10 cellular contexts compared by ENCODE assay signal in the genomic region with DNA sequence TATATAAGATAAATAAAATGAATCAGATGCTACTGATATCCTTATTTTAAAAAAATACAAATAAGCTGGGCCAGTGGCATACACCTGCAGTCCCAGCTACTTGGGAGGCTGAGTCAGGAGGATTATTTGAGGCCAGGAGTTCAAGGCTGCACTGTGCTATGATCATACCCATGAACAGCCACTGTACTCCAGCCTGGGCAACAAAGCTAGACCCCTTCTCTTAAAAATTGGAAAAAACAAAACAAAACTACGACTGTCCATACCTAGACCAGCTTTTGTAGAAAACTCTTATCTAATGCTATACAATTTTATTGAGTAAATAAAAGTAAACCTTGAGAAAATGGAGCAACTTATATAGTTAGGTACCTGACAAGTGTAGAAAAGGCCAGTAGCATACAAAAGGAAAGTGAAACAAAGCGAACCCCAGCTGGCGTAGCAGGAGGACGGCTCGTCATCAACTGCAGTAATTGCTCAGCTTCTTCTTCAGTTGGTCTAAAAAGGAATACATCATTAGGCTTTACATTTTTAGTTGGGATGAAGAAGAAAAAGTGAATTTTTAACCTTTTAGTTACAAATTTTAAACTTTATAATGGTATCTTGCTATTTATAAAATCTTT. TPM values are rescaled to one million over a fixed set of nuclear protein-coding genes. Genes with fewer than 3 reads are reported as not detected.
DNase-seq lines count a peak whose midpoint lies in the region; ATAC-seq and TF ChIP-seq lines count a peak whose summit lies in the region.
"Had no signal": no experiment of that assay in that cellular context is flagged by ENCODE, and none has a peak within 500 bp of the region (broad histone marks: within the 10 kb centered on the region; RNA-seq: fewer than 3 reads in every experiment).

No MANE protein-coding gene starts in this region.

- H3K4me3 Mint-ChIP-seq in chondrocyte (ENCODE audit: unreplicated experiment): no peak overlapping the region

- ATAC-seq in GM21390 (IDR thresholded peaks at IDR 0.05; ENCODE audit: unreplicated experiment) (peak; percentile 65), left lobe of liver (no peak)

- H3K9me3 ChIP-seq in KOPT-K1 (ENCODE audit: insufficient read depth, low read length, poor library complexity, severe bottlenecking): no peaks in the 10 kb centered on the region
- H3K9me3 ChIP-seq in right atrium auricular region: no peaks in the 10 kb centered on the region

- no peaks in the 10 kb centered on the region for H3K27me3 ChIP-seq in right atrium auricular region

- in situ Hi-C loops in GM13976 (cut with MboI; ENCODE audit: low sequenced_read_pairs, unreplicated experiment): no loop called here

- TF ChIP-seq CTCF in GM13976 (IDR thresholded peaks at IDR 0.05; ENCODE audit: borderline replicate concordance, control extremely low read depth, extremely low read depth, insufficient read depth, missing control alignments) (no peak), chondrocyte (IDR thresholded peaks at IDR 0.05) (no peak), right atrium auricular region (IDR thresholded peaks at IDR 0.05) (no peak)

- H3K9me3 Mint-ChIP-seq in chondrocyte (ENCODE audit: low read depth): no peaks in the 10 kb centered on the region

- DNase-seq in GM13976 (ENCODE audit: low spot score): peak; percentile 66
- DNase-seq in hepatic stellate cell (ENCODE audit: low spot score): peak; percentile 24
- DNase-seq in NCI-H1092 (lab: John Stamatoyannopoulos, UW): no peak
- DNase-seq in left lobe of liver (ENCODE audit: low spot score): no peak
- no peak for DNase-seq in chondrocyte (ENCODE audit: low spot score)
- no peak for DNase-seq in right atrium auricular region (ENCODE audit: low spot score)
- DNase-seq: foreskin melanocyte, NCI-H1105 had no signal

- no peaks in the 10 kb centered on the region for H3K4me1 Mint-ChIP-seq in chondrocyte (ENCODE audit: low read depth)

- H3K27ac ChIP-seq in KOPT-K1 (ENCODE audit: low read depth, low read length, poor library complexity, severe bottlenecking): peak overlapping the region; percentile 51
- no peak overlapping the region for H3K27ac ChIP-seq in right atrium auricular region

- peaks cover 23% of the 10 kb centered on the region for H3K36me3 Mint-ChIP-seq in chondrocyte (ENCODE audit: low read depth)

- no peaks in the 10 kb centered on the region for H3K27me3 Mint-ChIP-seq in chondrocyte (ENCODE audit: low read depth)

- H3K4me1 ChIP-seq in right atrium auricular region: no peaks in the 10 kb centered on the region

- peaks cover 90% of the 10 kb centered on the region for H3K36me3 ChIP-seq in KOPT-K1 (ENCODE audit: insufficient read depth, low read length)
- peaks cover 26% of the 10 kb centered on the region for H3K36me3 ChIP-seq in right atrium auricular region

- no peak overlapping the region for H3K27ac Mint-ChIP-seq in chondrocyte (ENCODE audit: unreplicated experiment)

- H3K4me3 ChIP-seq in right atrium auricular region: no peak overlapping the region

RNA-seq across cellular contexts. Expression of gene INTS2, which starts 23.6 kb away (rescaled TPM):
- total RNA-seq in left lobe of liver: 4.6 TPM
- total RNA-seq in chondrocyte: 8.9 to 13.1 TPM (median 9.5 TPM) in 3 replicates
- 1 to 10 TPM; 7.6 to 8.2 TPM for total RNA-seq in right atrium auricular region

RNA-seq across cellular contexts. Expression of gene BRIP1, which starts 40.9 kb away (rescaled TPM):
- 1.2 TPM for total RNA-seq in left lobe of liver
- total RNA-seq in chondrocyte: 4.2 to 7.7 TPM (median 4.3 TPM) in 3 replicates
- not detected for total RNA-seq in right atrium auricular region

Comparison
In these comparisons a context has a peak if more than half of its experiments do, and no peak if none do; other contexts are left out.
1. DNase-seq: peak in GM13976 (single experiment) and hepatic stellate cell (single experiment); none in NCI-H1092 (single experiment), left lobe of liver (single experiment), chondrocyte (single experiment) and right atrium auricular region (single experiment).